In the genomic region with DNA sequence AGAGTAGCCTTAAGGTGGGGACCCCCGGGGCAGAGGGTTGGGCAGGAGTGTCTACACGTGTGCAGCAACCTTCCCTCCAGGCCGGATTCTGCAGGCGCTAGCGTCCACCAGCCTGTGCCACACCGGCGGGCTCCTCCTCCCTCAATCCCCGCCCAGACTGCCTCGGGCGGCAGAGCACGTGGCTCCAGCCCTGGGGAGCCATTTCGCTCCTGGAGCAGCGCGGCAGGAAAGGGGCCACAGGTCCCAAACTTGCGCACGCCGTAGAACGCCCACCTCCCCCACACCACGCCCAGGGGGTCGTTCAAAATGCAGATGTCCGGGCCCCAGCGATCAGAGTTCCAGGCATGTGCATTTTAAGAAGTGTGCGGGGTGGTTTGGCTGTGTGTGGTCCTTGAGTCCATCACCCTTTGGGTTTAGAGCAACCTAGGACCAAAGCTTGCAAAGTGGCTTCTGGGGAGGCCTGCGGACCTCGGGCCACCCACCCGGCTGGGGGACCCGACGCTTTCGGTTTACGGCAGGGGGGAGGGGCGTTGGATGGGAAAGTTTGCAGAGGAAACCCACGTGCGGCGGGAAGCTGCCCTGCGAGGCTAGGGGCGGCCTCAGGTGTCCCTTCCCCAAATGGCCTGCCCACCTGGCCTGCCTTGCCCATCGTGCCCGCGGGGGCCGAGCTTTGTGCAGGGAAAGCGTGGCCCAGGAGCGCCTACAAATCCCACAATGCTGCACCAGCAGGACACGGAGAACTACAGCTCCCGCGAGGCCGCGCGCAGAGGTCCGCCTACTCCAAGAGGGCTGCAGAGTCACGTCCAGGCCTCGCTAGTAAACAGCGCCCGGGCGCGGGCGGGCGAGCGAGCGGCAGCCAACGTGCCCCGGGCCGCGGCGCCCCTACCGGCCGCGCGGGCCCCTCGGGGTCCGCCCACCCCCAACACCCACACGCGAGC, we compare ENCODE assay signal across 8 cellular contexts. TPM values are rescaled to one million over a fixed set of nuclear protein-coding genes. Genes with fewer than 3 reads are reported as not detected.
DNase-seq lines count a peak whose midpoint lies in the region; ATAC-seq and TF ChIP-seq lines count a peak whose summit lies in the region.

No MANE protein-coding gene starts in this region.

- peaks cover 0 to 13% (median 6%) of the 10 kb centered on the region in 4 donors for H3K4me1 ChIP-seq in Peyer's patch

- H3K27me3 ChIP-seq in Peyer's patch, result no peaks in the 10 kb centered on the region

- no peaks in the 10 kb centered on the region for H3K36me3 ChIP-seq in Peyer's patch

- ATAC-seq in GM21619 (IDR thresholded peaks at IDR 0.05; ENCODE audit: unreplicated experiment), result peak; percentile 59
- peak; percentile 81 for ATAC-seq in naive thymus-derived CD8-positive, alpha-beta T cell
- ATAC-seq in stimulated activated memory B cell treated with anti-CD40 and anti-IgM and Interleukin-4, amounts not matched to agents 10 μg/mL and 1 μg/mL and 100 μg/mL, for 72 hours, result peak; percentile 89

- peak overlapping the region; percentile 63 to 95 (median 78) for H3K27ac Mint-ChIP-seq in naive thymus-derived CD8-positive, alpha-beta T cell
- H3K27ac Mint-ChIP-seq in stimulated activated memory B cell treated with anti-CD40 and anti-IgM and Interleukin-4, amounts not matched to agents 10 μg/mL and 1 μg/mL and 100 μg/mL, for 72 hours, result peak overlapping the region; percentile 96

- peaks cover 7 to 41% (median 13%) of the 10 kb centered on the region in 4 donors for H3K4me1 Mint-ChIP-seq in naive thymus-derived CD8-positive, alpha-beta T cell
- peaks cover 23% of the 10 kb centered on the region for H3K4me1 Mint-ChIP-seq in stimulated activated memory B cell treated with anti-CD40 and anti-IgM and Interleukin-4, amounts not matched to agents 10 μg/mL and 1 μg/mL and 100 μg/mL, for 72 hours

- no peaks in the 10 kb centered on the region for H3K9me3 ChIP-seq in Peyer's patch

- peak overlapping the region; percentile 83 to 92 (median 87) for H3K4me3 Mint-ChIP-seq in naive thymus-derived CD8-positive, alpha-beta T cell
- H3K4me3 Mint-ChIP-seq in stimulated activated memory B cell treated with anti-CD40 and anti-IgM and Interleukin-4, amounts not matched to agents 10 μg/mL and 1 μg/mL and 100 μg/mL, for 72 hours, result peak overlapping the region; percentile 92

- peak; percentile 90 for DNase-seq in DMS 273 treated with DMSO at 0.1 percent for 48 hours (lab: John Stamatoyannopoulos, UW)
- peak; percentile 89 for DNase-seq in KBM-7
- peak; percentile 93 to 97 (median 93) for DNase-seq in Peyer's patch
- DNase-seq in activated T-helper 1 cell treated with Interleukin-2 at 50 U/mL for 16 hours (ENCODE audit: low read depth), result peak; percentile 76
- peak; percentile 90 for DNase-seq in fibroblast of gingiva (ENCODE audit: low read depth)
- peak; percentile 81 to 93 (median 85) for DNase-seq in naive thymus-derived CD8-positive, alpha-beta T cell

- peaks cover 0 to 3% (median 0%) of the 10 kb centered on the region in 5 donors for H3K27me3 Mint-ChIP-seq in naive thymus-derived CD8-positive, alpha-beta T cell
- H3K27me3 Mint-ChIP-seq in stimulated activated memory B cell treated with anti-CD40 and anti-IgM and Interleukin-4, amounts not matched to agents 10 μg/mL and 1 μg/mL and 100 μg/mL, for 72 hours, result no peaks in the 10 kb centered on the region

- TF ChIP-seq POLR2A in Peyer's patch (IDR thresholded peaks at IDR 0.05), result peak in 1 of 2 donors; percentile 18

- in situ Hi-C loops in KBM-7 (cut with MboI; ENCODE audit: low pct_unique_long_range_greater_than_20kb, low sequenced_read_pairs), result no loop called here

- H3K4me3 ChIP-seq in Peyer's patch, result peak overlapping the region; percentile 72 to 99 (median 94)

- POLR2A ChIA-PET in naive thymus-derived CD8-positive, alpha-beta T cell (lab: Charles Lee), result interaction anchor here (0.6 to 3.9 kb wide), 21 partner anchors 10 to 1571 kb away, joined by 3 to 98 read pairs (median 4); a partner anchor contains a TSS

- H3K36me3 Mint-ChIP-seq in naive thymus-derived CD8-positive, alpha-beta T cell, result peaks cover 0 to 3% (median 0%) of the 10 kb centered on the region in 3 donors
- H3K36me3 Mint-ChIP-seq in stimulated activated memory B cell treated with anti-CD40 and anti-IgM and Interleukin-4, amounts not matched to agents 10 μg/mL and 1 μg/mL and 100 μg/mL, for 72 hours, result no peaks in the 10 kb centered on the region

- H3K27ac ChIP-seq in Peyer's patch, result peak overlapping the region; percentile 87 to 99 (median 90)

- peaks cover 0 to 2% (median 0%) of the 10 kb centered on the region in 9 donors for H3K9me3 Mint-ChIP-seq in naive thymus-derived CD8-positive, alpha-beta T cell
- H3K9me3 Mint-ChIP-seq in stimulated activated memory B cell treated with anti-CD40 and anti-IgM and Interleukin-4, amounts not matched to agents 10 μg/mL and 1 μg/mL and 100 μg/mL, for 72 hours, result no peaks in the 10 kb centered on the region

- peak in 2 of 6 experiments; percentile 8 to 17 for TF ChIP-seq CTCF in Peyer's patch (IDR thresholded peaks at IDR 0.05)

RNA-seq across cellular contexts. Expression of a gene that starts 1.4 kb away (rescaled TPM):
- 10 to 100 TPM in 1 of 4 donors, 1 to 10 TPM in 3; 7.5 to 20.6 (median 8.9) TPM for total RNA-seq in Peyer's patch
- 10 to 100 TPM; 32.6 to 39.8 TPM for total RNA-seq in naive thymus-derived CD8-positive, alpha-beta T cell
- 1 to 10 TPM in 2 of 3 donors, under 1 TPM in 1; 0.84 to 3.0 (median 1.3) TPM for polyA plus RNA-seq in naive thymus-derived CD8-positive, alpha-beta T cell

RNA-seq across cellular contexts. Expression of a gene that starts 29.6 kb away (rescaled TPM):
- total RNA-seq in Peyer's patch, result 1 to 10 TPM in 1 of 4 donors, under 1 TPM in 3; 0.35 to 1.7 (median 0.63) TPM
- total RNA-seq in naive thymus-derived CD8-positive, alpha-beta T cell, result not detected
- not detected for polyA plus RNA-seq in naive thymus-derived CD8-positive, alpha-beta T cell

RNA-seq across cellular contexts. Expression of a gene that starts 44.4 kb away (rescaled TPM):
- 1 to 10 TPM in 3 of 4 donors, under 1 TPM in 1; 0.35 to 3.3 (median 1.7) TPM for total RNA-seq in Peyer's patch
- total RNA-seq in naive thymus-derived CD8-positive, alpha-beta T cell, result under 1 TPM in 1 of 2 experiments, not detected in 1; 0.10 TPM
- not detected for polyA plus RNA-seq in naive thymus-derived CD8-positive, alpha-beta T cell

Comparison
In these comparisons a context has a peak if more than half of its experiments do, and no peak if none do; other contexts are left out.
1. Peak in every context shown above with its lines: DNase-seq, ATAC-seq, H3K4me3 ChIP-seq and H3K27ac ChIP-seq.